ENCODE assay signal across 8 cellular contexts in the genomic region with DNA sequence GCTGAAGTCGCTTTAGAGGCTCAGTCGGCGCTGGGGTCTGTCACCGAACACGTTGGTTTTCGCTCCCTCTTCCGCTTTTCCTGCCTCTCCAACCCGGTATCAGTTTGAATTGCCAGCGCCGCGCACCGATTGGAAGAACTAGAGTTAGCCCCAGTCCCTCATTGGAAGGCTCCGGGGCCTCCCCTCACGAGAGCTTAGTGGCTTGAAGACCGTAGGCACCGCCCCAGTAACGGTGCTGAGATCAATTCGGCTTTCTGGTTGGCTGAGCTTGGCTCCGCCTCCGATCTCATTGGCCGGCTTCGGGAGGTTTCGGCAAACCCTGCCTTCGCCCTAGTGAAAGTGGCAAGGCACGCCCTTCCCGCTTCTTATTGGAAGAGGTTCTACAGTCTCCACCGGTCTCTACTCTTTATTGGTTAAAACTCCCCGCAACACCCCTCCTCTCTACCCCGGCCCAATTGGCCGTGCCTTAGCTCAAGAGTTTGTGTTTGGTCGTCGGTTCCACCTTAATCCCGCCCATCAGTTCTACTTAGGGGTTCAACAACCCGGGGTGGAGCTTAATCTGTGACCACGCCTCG. TPM values are rescaled to one million over a fixed set of nuclear protein-coding genes. Genes with fewer than 3 reads are reported as not detected.
DNase-seq lines count a peak whose midpoint lies in the region; ATAC-seq and TF ChIP-seq lines count a peak whose summit lies in the region.
"Not testable (repeated sequence)": the region's sequence is repeated elsewhere in the genome, so short reads cannot be mapped to it uniquely, and the experiment has no call there.

A gene (minus strand): TSS at position 51 of the 575 bp plus-strand sequence. CDS start 814 bp downstream, outside the sequence.

- peak; percentile 83 for ATAC-seq in GM18502 (IDR thresholded peaks at IDR 0.05; ENCODE audit: poor library complexity, unreplicated experiment)
- peak; percentile 88 for ATAC-seq in HG02973 (IDR thresholded peaks at IDR 0.05; ENCODE audit: unreplicated experiment)

- H3K4me1 ChIP-seq in transverse colon = not testable (repeated sequence)

- not testable (repeated sequence) for TF ChIP-seq POLR2A in transverse colon (IDR thresholded peaks at IDR 0.05)

- H3K27ac ChIP-seq in transverse colon = peak within 1 kb of the TSS; percentile 87 to 92 (median 88)

- not testable (repeated sequence) for H3K9me3 ChIP-seq in transverse colon

- not testable (repeated sequence) for H3K27me3 ChIP-seq in transverse colon

- in situ Hi-C loops in transverse colon (cut with MboI; ENCODE audit: low pct_ligation_motif_present in 1 of 4, low pct_unique_long_range_greater_than_20kb in 1 of 4, low sequenced_read_pairs in 3 of 4) = not testable (repeated sequence)

- not testable (repeated sequence) for TF ChIP-seq CTCF in transverse colon (IDR thresholded peaks at IDR 0.05)

- H3K36me3 ChIP-seq in transverse colon = not testable (repeated sequence)

- not testable (repeated sequence) for TF ChIP-seq EP300 in transverse colon (IDR thresholded peaks at IDR 0.05; ENCODE audit: low read depth)

- 2% methylated on average over 17 of the region's 36 CpGs; no CpG with 5 or more reads in 1 of the 2 donors for WGBS in transverse colon (ENCODE audit: low coverage in 1 of 2), 2 donors

- H3K4me3 ChIP-seq in transverse colon = peak within 1 kb of the TSS; percentile 43 to 71 (median 50)

- intact Hi-C loops in cardiac septum (cut with DNase I); posterior vena cava (cut with DNase I); transverse colon (cut with DNase I; ENCODE audit: low total_unique reads): not testable (repeated sequence)

- DNase-seq in NCI-H1694 treated with DMSO at 0.1 percent for 48 hours (lab: John Stamatoyannopoulos, UW) (peak; percentile 99), T-helper 1 cell (peak; percentile 91 to 100 (median 96)), cardiac septum (ENCODE audit: low spot score) (peak; percentile 98), posterior vena cava (ENCODE audit: low spot score) (peak; percentile 99), transverse colon (peak; percentile 98)
- DNase-seq in activated naive CD8-positive, alpha-beta T cell treated with anti-CD3 and anti-CD28 coated beads, Interleukin-2, amount 50 U/mL, for 16 hours (ENCODE audit: low read depth, low spot score) = peak; percentile 90

RNA-seq across cellular contexts. Expression of the gene that starts here (rescaled TPM):
- total RNA-seq in cardiac septum (0.35 TPM), posterior vena cava (1 to 10 TPM; 2.6 to 4.5 TPM), transverse colon (under 1 TPM in 1 of 4 donors, not detected in 3; 0.82 TPM)

Comparison
In these comparisons a context has a peak if more than half of its experiments do, and no peak if none do; other contexts are left out.
1. Peak in every context shown above with its lines: DNase-seq, ATAC-seq, H3K4me3 ChIP-seq and H3K27ac ChIP-seq.
2. Peak in DNase-seq in cardiac septum; RNA of the gene not detected or under 1 TPM.
3. Peak in DNase-seq, H3K4me3 ChIP-seq and H3K27ac ChIP-seq in transverse colon; RNA of the gene not detected or under 1 TPM.